Comparison of ENCODE assay signal across 16 cellular contexts in genomic region chr6:129818251-129818650, GRCh38. TPM values are rescaled to one million over a fixed set of nuclear protein-coding genes. Genes with fewer than 3 reads are reported as not detected.
DNase-seq lines count a peak whose midpoint lies in the region; ATAC-seq and TF ChIP-seq lines count a peak whose summit lies in the region.
"Had no signal": no experiment of that assay in that cellular context is flagged by ENCODE, and none has a peak within 500 bp of the region (broad histone marks: within the 10 kb centered on the region; RNA-seq: fewer than 3 reads in every experiment).

No MANE protein-coding gene starts in this region.

- no peaks in the 10 kb centered on the region for H3K4me1 Mint-ChIP-seq in activated CD4-positive, alpha-beta T cell treated with anti-CD3 and anti-CD28 coated beads for 36 hours
- H3K4me1 Mint-ChIP-seq in activated CD4-positive, alpha-beta T cell treated with anti-CD3 and anti-CD28 coated beads, Interleukin-2, amount 10 ng/mL, durations not matched to agents 24 days and 14 days: peaks cover 8% of the 10 kb centered on the region
- H3K4me1 Mint-ChIP-seq in stimulated activated naive CD8-positive, alpha-beta T cell treated with anti-CD3 and anti-CD28 coated beads, Interleukin-15, amount 100 ng/mL, for 72 hours: peaks cover 12% of the 10 kb centered on the region
- H3K4me1 Mint-ChIP-seq: CD8-positive, alpha-beta memory T cell had no signal

- intact Hi-C loops in activated CD4-positive, alpha-beta T cell treated with anti-CD3 and anti-CD28 coated beads for 36 hours (cut with DNase I, micrococcal nuclease): no loop called here
- intact Hi-C loops in activated CD4-positive, alpha-beta T cell treated with anti-CD3 and anti-CD28 coated beads, Interleukin-2, amount 10 ng/mL, durations not matched to agents 24 days and 14 days (cut with micrococcal nuclease): no loop called here
- intact Hi-C loops in heart left ventricle (cut with DNase I): no loop called here

- H3K36me3 ChIP-seq in heart left ventricle: no peaks in the 10 kb centered on the region
- H3K36me3 ChIP-seq: BLaER1 had no signal

- H3K27ac Mint-ChIP-seq in activated CD4-positive, alpha-beta T cell treated with anti-CD3 and anti-CD28 coated beads for 36 hours: no peak overlapping the region
- H3K27ac Mint-ChIP-seq in activated CD4-positive, alpha-beta T cell treated with anti-CD3 and anti-CD28 coated beads, Interleukin-2, amount 10 ng/mL, durations not matched to agents 24 days and 14 days: no peak overlapping the region
- no peak overlapping the region for H3K27ac Mint-ChIP-seq in stimulated activated naive CD8-positive, alpha-beta T cell treated with anti-CD3 and anti-CD28 coated beads, Interleukin-15, amount 100 ng/mL, for 72 hours
- H3K27ac Mint-ChIP-seq: CD8-positive, alpha-beta memory T cell had no signal

- ATAC-seq in activated CD4-positive, alpha-beta T cell treated with anti-CD3 and anti-CD28 coated beads for 36 hours: peak; percentile 74
- peak; percentile 66 for ATAC-seq in stimulated activated naive CD8-positive, alpha-beta T cell treated with anti-CD3 and anti-CD28 coated beads, Interleukin-15, amount 100 ng/mL, for 72 hours
- ATAC-seq in stimulated activated naive CD8-positive, alpha-beta T cell treated with anti-CD3 and anti-CD28 coated beads, Interleukin-15, Interleukin-2, amounts not matched to agents 100 U/mL and 50 U/mL, for 24 hours: no peak
- no peak for ATAC-seq in heart left ventricle

- H3K36me3 Mint-ChIP-seq in activated CD4-positive, alpha-beta T cell treated with anti-CD3 and anti-CD28 coated beads for 36 hours (ENCODE audit: low read depth): no peaks in the 10 kb centered on the region
- H3K36me3 Mint-ChIP-seq in activated CD4-positive, alpha-beta T cell treated with anti-CD3 and anti-CD28 coated beads, Interleukin-2, amount 10 ng/mL, durations not matched to agents 24 days and 14 days (ENCODE audit: low read depth): no peaks in the 10 kb centered on the region

- 80 to 88% (median 83%) methylated on average over 2 of the region's 2 CpGs for WGBS in heart left ventricle, 4 donors

- no peak overlapping the region for H3K4me3 Mint-ChIP-seq in activated CD4-positive, alpha-beta T cell treated with anti-CD3 and anti-CD28 coated beads for 36 hours
- H3K4me3 Mint-ChIP-seq in activated CD4-positive, alpha-beta T cell treated with anti-CD3 and anti-CD28 coated beads, Interleukin-2, amount 10 ng/mL, durations not matched to agents 24 days and 14 days: no peak overlapping the region
- H3K4me3 Mint-ChIP-seq in stimulated activated naive CD8-positive, alpha-beta T cell treated with anti-CD3 and anti-CD28 coated beads, Interleukin-15, amount 100 ng/mL, for 72 hours: no peak overlapping the region
- H3K4me3 Mint-ChIP-seq: CD8-positive, alpha-beta memory T cell had no signal

- CTCF ChIA-PET in activated CD4-positive, alpha-beta T cell treated with anti-CD3 and anti-CD28 coated beads for 36 hours (lab: Charles Lee): no interaction called here

- POLR2A ChIA-PET in activated CD4-positive, alpha-beta T cell treated with anti-CD3 and anti-CD28 coated beads for 36 hours (lab: Charles Lee): no interaction called here

- H3K4me1 ChIP-seq in heart left ventricle: no peaks in the 10 kb centered on the region
- H3K4me1 ChIP-seq: Caco-2 had no signal

- H3K9me3 ChIP-seq in heart left ventricle: no peaks in the 10 kb centered on the region
- H3K9me3 ChIP-seq: BLaER1, Caco-2 had no signal

- peaks cover 0 to 13% (median 0%) of the 10 kb centered on the region in 9 donors for H3K27me3 ChIP-seq in heart left ventricle
- H3K27me3 ChIP-seq: BLaER1 had no signal

- TF ChIP-seq POLR2A in heart left ventricle (IDR thresholded peaks at IDR 0.05): no peak

- no peaks in the 10 kb centered on the region for H3K9me3 Mint-ChIP-seq in activated CD4-positive, alpha-beta T cell treated with anti-CD3 and anti-CD28 coated beads for 36 hours (ENCODE audit: low read depth)
- no peaks in the 10 kb centered on the region for H3K9me3 Mint-ChIP-seq in activated CD4-positive, alpha-beta T cell treated with anti-CD3 and anti-CD28 coated beads, Interleukin-2, amount 10 ng/mL, durations not matched to agents 24 days and 14 days
- no peaks in the 10 kb centered on the region for H3K9me3 Mint-ChIP-seq in stimulated activated naive CD8-positive, alpha-beta T cell treated with anti-CD3 and anti-CD28 coated beads, Interleukin-15, amount 100 ng/mL, for 72 hours

- no peak for DNase-seq in activated CD4-positive, alpha-beta T cell treated with anti-CD3 and anti-CD28 coated beads for 36 hours
- DNase-seq in activated CD4-positive, alpha-beta T cell treated with anti-CD3 and anti-CD28 coated beads, Interleukin-2, amount 10 ng/mL, durations not matched to agents 24 days and 14 days: no peak
- no peak for DNase-seq in stimulated activated naive CD8-positive, alpha-beta T cell treated with anti-CD3 and anti-CD28 coated beads, Interleukin-15, amount 100 ng/mL, for 72 hours
- DNase-seq in stimulated activated naive CD8-positive, alpha-beta T cell treated with anti-CD3 and anti-CD28 coated beads, Interleukin-15, Interleukin-2, amounts not matched to agents 100 U/mL and 50 U/mL, for 24 hours: no peak
- peak; percentile 6 for DNase-seq in fibroblast of peridontal ligament (ENCODE audit: extremely low read depth)
- DNase-seq in NCI-H2196 treated with DMSO at 0.1 percent for 48 hours (lab: John Stamatoyannopoulos, UW; ENCODE audit: unreplicated experiment): no peak
- no peak for DNase-seq in heart left ventricle
- DNase-seq: 8988T; AML-193; Caco-2; CD8-positive, alpha-beta memory T cell; DMS53; GM23248; H7 had no signal

- H3K4me3 ChIP-seq in heart left ventricle: no peak overlapping the region
- H3K4me3 ChIP-seq: BLaER1, GM23248 had no signal

- TF ChIP-seq CTCF in heart left ventricle (IDR thresholded peaks at IDR 0.05): no peak

- no peak overlapping the region for H3K27ac ChIP-seq in heart left ventricle
- H3K27ac ChIP-seq: BLaER1, GM23248, HL-60 had no signal

- H3K27me3 Mint-ChIP-seq in activated CD4-positive, alpha-beta T cell treated with anti-CD3 and anti-CD28 coated beads for 36 hours: peaks cover 6% of the 10 kb centered on the region
- H3K27me3 Mint-ChIP-seq in activated CD4-positive, alpha-beta T cell treated with anti-CD3 and anti-CD28 coated beads, Interleukin-2, amount 10 ng/mL, durations not matched to agents 24 days and 14 days: peaks cover 20% of the 10 kb centered on the region
- H3K27me3 Mint-ChIP-seq in stimulated activated naive CD8-positive, alpha-beta T cell treated with anti-CD3 and anti-CD28 coated beads, Interleukin-15, amount 100 ng/mL, for 72 hours: peaks cover 9% of the 10 kb centered on the region

RNA-seq across cellular contexts. Expression of gene TMEM244, which starts 42.9 kb away (rescaled TPM):
- not detected for total RNA-seq in activated CD4-positive, alpha-beta T cell treated with anti-CD3 and anti-CD28 coated beads for 36 hours
- total RNA-seq in activated CD4-positive, alpha-beta T cell treated with anti-CD3 and anti-CD28 coated beads, Interleukin-2, amount 10 ng/mL, durations not matched to agents 24 days and 14 days: not detected in 2 replicates
- not detected for total RNA-seq in heart left ventricle
- polyA plus RNA-seq in heart left ventricle: not detected
- total RNA-seq: Caco-2, GM23248, H7 had no signal
- polyA plus RNA-seq: GM23248 had no signal

Comparison
In these comparisons a context has a peak if more than half of its experiments do, and no peak if none do; other contexts are left out.
1. ATAC-seq: peak in activated CD4-positive, alpha-beta T cell treated with anti-CD3 and anti-CD28 coated beads for 36 hours (single experiment) and stimulated activated naive CD8-positive, alpha-beta T cell treated with anti-CD3 and anti-CD28 coated beads, Interleukin-15, amount 100 ng/mL, for 72 hours (single experiment); none in stimulated activated naive CD8-positive, alpha-beta T cell treated with anti-CD3 and anti-CD28 coated beads, Interleukin-15, Interleukin-2, amounts not matched to agents 100 U/mL and 50 U/mL, for 24 hours (single experiment) and heart left ventricle (0 of 4).